In the genomic region with DNA sequence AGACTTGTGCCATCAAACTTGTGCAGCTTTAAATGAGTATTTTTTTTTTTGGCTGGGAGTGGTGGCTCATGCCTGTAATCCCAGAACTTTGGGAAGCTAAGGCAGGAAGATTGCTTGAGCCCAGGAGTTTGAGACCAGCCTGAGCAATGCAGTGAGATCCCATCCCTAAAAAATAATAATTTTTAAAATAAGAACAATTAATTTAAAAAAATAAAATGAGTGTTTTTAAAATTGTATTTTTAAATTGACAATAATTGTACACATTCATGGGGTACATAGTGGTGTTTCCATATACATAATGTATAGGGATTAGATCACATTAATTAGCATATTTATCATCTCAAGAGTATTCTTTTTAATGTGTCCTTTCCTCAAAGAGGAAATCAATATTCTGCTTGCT, we compare ENCODE assay signal across 26 cellular contexts.
"Had no signal": no experiment of that assay in that cellular context is flagged by ENCODE, and none has a peak within 500 bp of the region (broad histone marks: within the 10 kb centered on the region; RNA-seq: fewer than 3 reads in every experiment).

No MANE protein-coding gene starts in this region.

- H3K9me3 Mint-ChIP-seq: activated CD4-positive, alpha-beta memory T cell treated with anti-CD3 and anti-CD28 coated beads for 36 hours; activated naive CD4-positive, alpha-beta T cell treated with anti-CD3 and anti-CD28 coated beads for 36 hours; activated naive CD8-positive, alpha-beta T cell treated with anti-CD3 and anti-CD28 coated beads, Interleukin-2, amount 10 ng/mL, durations not matched to agents 7 days and 5 days; activated T-cell treated with anti-CD3 and anti-CD28 coated beads, Interleukin-2, amount 50 U/mL, for 72 hours; memory B cell; naive B cell; stimulated activated naive CD8-positive, alpha-beta T cell treated with anti-CD3 and anti-CD28 coated beads, Interleukin-15, Interleukin-2, amounts not matched to agents 100 ng/mL and 50 ng/mL, for 24 hours; T-cell; T-helper 2 cell treated with Interferon-gamma antibody and Interleukin-4, amounts not matched to agents 5 μg/mL and 100 μg/mL, for 36 hours had no signal

- H3K27me3 ChIP-seq: brain microvascular endothelial cell, esophagus muscularis mucosa, ovary, transverse colon, uterus had no signal

- H3K27ac Mint-ChIP-seq: activated CD4-positive, alpha-beta memory T cell treated with anti-CD3 and anti-CD28 coated beads for 36 hours; activated CD4-positive, alpha-beta T cell treated with anti-CD3 and anti-CD28 coated beads for 36 hours; activated naive CD4-positive, alpha-beta T cell treated with anti-CD3 and anti-CD28 coated beads for 36 hours; activated naive CD8-positive, alpha-beta T cell treated with anti-CD3 and anti-CD28 coated beads, Interleukin-2, amount 10 ng/mL, durations not matched to agents 7 days and 5 days; activated T-cell treated with anti-CD3 and anti-CD28 coated beads, Interleukin-2, amount 50 U/mL, for 72 hours; memory B cell; naive B cell; stimulated activated naive CD8-positive, alpha-beta T cell treated with anti-CD3 and anti-CD28 coated beads, Interleukin-15, Interleukin-2, amounts not matched to agents 100 ng/mL and 50 ng/mL, for 24 hours; T-cell; T-helper 2 cell treated with Interferon-gamma antibody and Interleukin-4, amounts not matched to agents 5 μg/mL and 100 μg/mL, for 36 hours had no signal

- DNase-seq: activated CD4-positive, alpha-beta memory T cell treated with anti-CD3 and anti-CD28 coated beads for 36 hours; activated CD4-positive, alpha-beta T cell treated with anti-CD3 and anti-CD28 coated beads for 36 hours; activated effector memory CD4-positive, alpha-beta T cell treated with Interleukin-2 at 50 U/mL for 16 hours; activated naive CD4-positive, alpha-beta T cell treated with anti-CD3 and anti-CD28 coated beads for 36 hours; activated naive CD8-positive, alpha-beta T cell treated with anti-CD3 and anti-CD28 coated beads, Interleukin-2, amount 10 ng/mL, durations not matched to agents 7 days and 5 days; activated T-cell treated with anti-CD3 and anti-CD28 coated beads, Interleukin-2, amount 50 U/mL, for 72 hours; amygdala; brain microvascular endothelial cell; caudate nucleus; dermis blood vessel endothelial cell; effector CD8-positive, alpha-beta T cell; islet precursor cell; left cardiac atrium; naive B cell; ovary; stimulated activated CD4-positive, alpha-beta T cell treated with anti-CD3 and anti-CD28 coated beads, Interleukin-12 subunit alpha, Interleukin-12 subunit beta, amount 100 ng/mL, for 4 hours; T-cell; transverse colon; uterus had no signal

- H3K4me3 Mint-ChIP-seq: activated CD4-positive, alpha-beta memory T cell treated with anti-CD3 and anti-CD28 coated beads for 36 hours; activated CD4-positive, alpha-beta T cell treated with anti-CD3 and anti-CD28 coated beads for 36 hours; activated naive CD4-positive, alpha-beta T cell treated with anti-CD3 and anti-CD28 coated beads for 36 hours; activated naive CD8-positive, alpha-beta T cell treated with anti-CD3 and anti-CD28 coated beads, Interleukin-2, amount 10 ng/mL, durations not matched to agents 7 days and 5 days; activated T-cell treated with anti-CD3 and anti-CD28 coated beads, Interleukin-2, amount 50 U/mL, for 72 hours; memory B cell; naive B cell; stimulated activated naive CD8-positive, alpha-beta T cell treated with anti-CD3 and anti-CD28 coated beads, Interleukin-15, Interleukin-2, amounts not matched to agents 100 ng/mL and 50 ng/mL, for 24 hours; T-cell; T-helper 2 cell treated with Interferon-gamma antibody and Interleukin-4, amounts not matched to agents 5 μg/mL and 100 μg/mL, for 36 hours had no signal

- H3K4me1 ChIP-seq: prostate gland, uterus had no signal

- H3K27ac ChIP-seq: brain microvascular endothelial cell, esophagus muscularis mucosa, ovary, prostate gland, transverse colon had no signal

- FAIRE-seq: frontal cortex had no signal

- H3K27me3 Mint-ChIP-seq: activated CD4-positive, alpha-beta memory T cell treated with anti-CD3 and anti-CD28 coated beads for 36 hours; activated CD4-positive, alpha-beta T cell treated with anti-CD3 and anti-CD28 coated beads for 36 hours; activated naive CD8-positive, alpha-beta T cell treated with anti-CD3 and anti-CD28 coated beads, Interleukin-2, amount 10 ng/mL, durations not matched to agents 7 days and 5 days; memory B cell; naive B cell; stimulated activated naive CD8-positive, alpha-beta T cell treated with anti-CD3 and anti-CD28 coated beads, Interleukin-15, Interleukin-2, amounts not matched to agents 100 ng/mL and 50 ng/mL, for 24 hours; T-cell had no signal

- H3K36me3 Mint-ChIP-seq: activated CD4-positive, alpha-beta memory T cell treated with anti-CD3 and anti-CD28 coated beads for 36 hours; activated naive CD8-positive, alpha-beta T cell treated with anti-CD3 and anti-CD28 coated beads, Interleukin-2, amount 10 ng/mL, durations not matched to agents 7 days and 5 days; memory B cell; naive B cell; T-cell had no signal

- H3K9me3 ChIP-seq: esophagus muscularis mucosa, mucosa of descending colon, prostate gland, transverse colon, uterus had no signal

- H3K36me3 ChIP-seq: brain microvascular endothelial cell, esophagus muscularis mucosa, ovary, prostate gland, transverse colon, uterus had no signal

- H3K4me1 Mint-ChIP-seq: activated CD4-positive, alpha-beta T cell treated with anti-CD3 and anti-CD28 coated beads for 36 hours; activated naive CD8-positive, alpha-beta T cell treated with anti-CD3 and anti-CD28 coated beads, Interleukin-2, amount 10 ng/mL, durations not matched to agents 7 days and 5 days; memory B cell; naive B cell; T-cell had no signal

- H3K4me3 ChIP-seq: esophagus muscularis mucosa, mucosa of descending colon, ovary, prostate gland, transverse colon, uterus had no signal
